8 cellular contexts compared by ENCODE assay signal in the genomic region with DNA sequence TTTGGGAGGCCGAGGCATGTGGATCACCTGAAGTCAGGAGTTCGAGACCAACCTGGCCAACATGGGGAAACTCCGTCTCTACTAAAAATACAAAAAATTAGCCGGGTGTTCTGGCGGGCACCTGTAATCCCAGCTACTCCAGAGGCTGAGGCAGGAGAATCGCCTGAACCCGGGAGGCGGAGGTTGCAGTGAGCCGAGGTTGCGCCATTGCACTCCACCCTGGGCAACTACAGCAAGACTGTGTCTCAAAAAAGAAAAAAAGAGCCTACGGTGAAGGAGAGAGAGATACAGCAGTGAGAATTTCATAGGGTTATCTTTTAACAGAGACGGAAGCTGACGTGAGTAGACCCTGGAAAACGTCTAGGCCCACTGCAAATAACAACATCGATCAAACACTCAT. TPM values are rescaled to one million over a fixed set of nuclear protein-coding genes. Genes with fewer than 3 reads are reported as not detected.
A peak's percentile ranks its signal among the peaks of the same experiment; 100 is the strongest.
DNase-seq lines count a peak whose midpoint lies in the region; ATAC-seq and TF ChIP-seq lines count a peak whose summit lies in the region.
"Not testable (repeated sequence)": the region's sequence is repeated elsewhere in the genome, so short reads cannot be mapped to it uniquely, and the experiment has no call there.

No MANE protein-coding gene starts in this region.

- not testable (repeated sequence) for TF ChIP-seq POLR2A in suprapubic skin (IDR thresholded peaks at IDR 0.05)

- H3K36me3 Mint-ChIP-seq in CD4-positive, CD25-positive, alpha-beta regulatory T cell, result peaks cover 18% of the 10 kb centered on the region
- peaks cover 18% of the 10 kb centered on the region for H3K36me3 Mint-ChIP-seq in activated T-cell treated with anti-CD3 and anti-CD28 coated beads, Interleukin-2, amount 50 U/mL, for 4 hours (ENCODE audit: insufficient read depth)
- peaks cover 30% of the 10 kb centered on the region for H3K36me3 Mint-ChIP-seq in natural killer cell treated with Interleukin-12 subunit alpha and Interleukin-12 subunit beta and Interleukin-15 and Interleukin-18, amount 100 ng/mL, for 72 hours

- WGBS in right cardiac atrium, result 85% methylated on average over 15 of the region's 15 CpGs
- 89% methylated on average over 15 of the region's 15 CpGs for WGBS in suprapubic skin

- CTCF ChIA-PET in Panc1 (lab: Charles Lee), result not testable (repeated sequence)

- in situ Hi-C loops in Panc1 (cut with HindIII; ENCODE audit: low pct_unique_long_range_greater_than_20kb, low sequenced_read_pairs), result not testable (repeated sequence)

- BruUV-seq in Panc1 (replicated peaks; lab: Mats Ljungman, UMichigan), result not testable (repeated sequence)

- H3K4me3 Mint-ChIP-seq in CD4-positive, CD25-positive, alpha-beta regulatory T cell, result peak overlapping the region; percentile 91 to 97 (median 96)
- H3K4me3 Mint-ChIP-seq in activated T-cell treated with anti-CD3 and anti-CD28 coated beads, Interleukin-2, amount 50 U/mL, for 4 hours, result peak overlapping the region; percentile 95
- peak overlapping the region; percentile 94 for H3K4me3 Mint-ChIP-seq in natural killer cell treated with Interleukin-12 subunit alpha and Interleukin-12 subunit beta and Interleukin-15 and Interleukin-18, amount 100 ng/mL, for 72 hours

- not testable (repeated sequence) for H3K27ac ChIP-seq in CD4-positive, CD25-positive, alpha-beta regulatory T cell (ENCODE audit: insufficient read depth, low read length, poor library complexity, severe bottlenecking); dorsolateral prefrontal cortex; right cardiac atrium (ENCODE audit: low read length); suprapubic skin
- H3K27ac ChIP-seq in Panc1 (ENCODE audit: low read length), result peak overlapping the region; percentile 82

- intact Hi-C loops in Panc1 (cut with micrococcal nuclease; ENCODE audit: unreplicated experiment); right cardiac atrium (cut with DNase I): not testable (repeated sequence)
- intact Hi-C loops in dorsolateral prefrontal cortex (cut with DNase I), result loop anchor here in 1 of 2 donors (5.0 kb wide), 1 partner anchor 56 kb away; a partner anchor contains a TSS

- not testable (repeated sequence) for TF ChIP-seq EP300 in suprapubic skin (IDR thresholded peaks at IDR 0.05)

- not testable (repeated sequence) for H3K36me3 ChIP-seq in CD4-positive, CD25-positive, alpha-beta regulatory T cell (ENCODE audit: control insufficient read depth, insufficient read depth, low read length); Panc1 (ENCODE audit: control insufficient read depth, insufficient read depth, low read length); suprapubic skin

- POLR2A ChIA-PET in Panc1 (lab: Charles Lee), result not testable (repeated sequence)

- ATAC-seq in CD4-positive, CD25-positive, alpha-beta regulatory T cell (ENCODE audit: low read depth in 2 of 2); Panc1; activated T-cell treated with anti-CD3 and anti-CD28 coated beads, Interleukin-2, amount 50 U/mL, for 4 hours; right cardiac atrium; natural killer cell treated with Interleukin-12 subunit alpha and Interleukin-12 subunit beta and Interleukin-15 and Interleukin-18, amount 100 ng/mL, for 72 hours: not testable (repeated sequence)

- peaks cover 41% of the 10 kb centered on the region for H3K4me1 ChIP-seq in CD4-positive, CD25-positive, alpha-beta regulatory T cell (ENCODE audit: control insufficient read depth, insufficient read depth, low read length, poor library complexity, severe bottlenecking)
- not testable (repeated sequence) for H3K4me1 ChIP-seq in Panc1 (ENCODE audit: control insufficient read depth, insufficient read depth, low read length); right cardiac atrium (ENCODE audit: control insufficient read depth, insufficient read depth, low read length)
- H3K4me1 ChIP-seq in suprapubic skin, result peaks cover 32% of the 10 kb centered on the region

- not testable (repeated sequence) for DNase-seq in CD4-positive, CD25-positive, alpha-beta regulatory T cell; Panc1 (ENCODE audit: low read depth, low spot score); activated T-cell treated with anti-CD3 and anti-CD28 coated beads, Interleukin-2, amount 50 U/mL, for 4 hours; dorsolateral prefrontal cortex; natural killer cell treated with Interleukin-12 subunit alpha and Interleukin-12 subunit beta and Interleukin-15 and Interleukin-18, amount 100 ng/mL, for 72 hours (ENCODE audit: low spot score); suprapubic skin (ENCODE audit: low spot score in 2 of 2)
- DNase-seq in HT1080 (ENCODE audit: low read depth), result peak; percentile 3
- peak in 2 of 3 donors; percentile 11 to 14 for DNase-seq in right cardiac atrium

- peaks cover 41 to 71% (median 56%) of the 10 kb centered on the region in 4 donors for H3K4me1 Mint-ChIP-seq in CD4-positive, CD25-positive, alpha-beta regulatory T cell
- H3K4me1 Mint-ChIP-seq in activated T-cell treated with anti-CD3 and anti-CD28 coated beads, Interleukin-2, amount 50 U/mL, for 4 hours (ENCODE audit: low read depth), result peaks cover 45% of the 10 kb centered on the region
- H3K4me1 Mint-ChIP-seq in natural killer cell treated with Interleukin-12 subunit alpha and Interleukin-12 subunit beta and Interleukin-15 and Interleukin-18, amount 100 ng/mL, for 72 hours (ENCODE audit: low read depth in 2 of 2), result peaks cover 34 to 64% of the 10 kb centered on the region in 2 donors

- not testable (repeated sequence) for H3K9me3 Mint-ChIP-seq in CD4-positive, CD25-positive, alpha-beta regulatory T cell; activated T-cell treated with anti-CD3 and anti-CD28 coated beads, Interleukin-2, amount 50 U/mL, for 4 hours; natural killer cell treated with Interleukin-12 subunit alpha and Interleukin-12 subunit beta and Interleukin-15 and Interleukin-18, amount 100 ng/mL, for 72 hours

- not testable (repeated sequence) for H3K9me3 ChIP-seq in CD4-positive, CD25-positive, alpha-beta regulatory T cell (ENCODE audit: control insufficient read depth in 2 of 2, low read length in 2 of 2); Panc1 (ENCODE audit: control insufficient read depth, insufficient read depth, low read depth, low read length); right cardiac atrium (ENCODE audit: control insufficient read depth, low read length); suprapubic skin

- H3K27me3 Mint-ChIP-seq in CD4-positive, CD25-positive, alpha-beta regulatory T cell; activated T-cell treated with anti-CD3 and anti-CD28 coated beads, Interleukin-2, amount 50 U/mL, for 4 hours (ENCODE audit: low read depth); natural killer cell treated with Interleukin-12 subunit alpha and Interleukin-12 subunit beta and Interleukin-15 and Interleukin-18, amount 100 ng/mL, for 72 hours: not testable (repeated sequence)

- TF ChIP-seq CTCF in Panc1 (IDR thresholded peaks at IDR 0.05); dorsolateral prefrontal cortex (IDR thresholded peaks at IDR 0.05 in 54 of 56, conservative IDR thresholded peaks at IDR 0.05 in 2 of 56; ENCODE audit: low read depth in 1 of 56, partially characterized antibody in 56 of 56); suprapubic skin (IDR thresholded peaks at IDR 0.05): not testable (repeated sequence)

- not testable (repeated sequence) for H3K27me3 ChIP-seq in CD4-positive, CD25-positive, alpha-beta regulatory T cell (ENCODE audit: control insufficient read depth, insufficient read depth, low read length); Panc1 (ENCODE audit: control insufficient read depth, insufficient read depth, low read length); dorsolateral prefrontal cortex; right cardiac atrium (ENCODE audit: control insufficient read depth, insufficient read depth); suprapubic skin

- peak overlapping the region; percentile 56 to 92 (median 90) for H3K27ac Mint-ChIP-seq in CD4-positive, CD25-positive, alpha-beta regulatory T cell
- peak overlapping the region in 1 of 2 donors; percentile 86 for H3K27ac Mint-ChIP-seq in natural killer cell treated with Interleukin-12 subunit alpha and Interleukin-12 subunit beta and Interleukin-15 and Interleukin-18, amount 100 ng/mL, for 72 hours

- H3K4me3 ChIP-seq in CD4-positive, CD25-positive, alpha-beta regulatory T cell (ENCODE audit: low read depth, low read length), result peak overlapping the region; percentile 93
- H3K4me3 ChIP-seq in Panc1 (ENCODE audit: low read depth in 2 of 2, low read length in 2 of 2) (peak overlapping the region; percentile 84 to 92), dorsolateral prefrontal cortex (peak overlapping the region in 47 of 59 donors; percentile 68 to 100 (median 95)), right cardiac atrium (ENCODE audit: low read length) (peak overlapping the region; percentile 79), suprapubic skin (peak overlapping the region; percentile 75)

RNA-seq across cellular contexts. Expression of a gene that starts 1.2 kb away (rescaled TPM):
- total RNA-seq in CD4-positive, CD25-positive, alpha-beta regulatory T cell, result 8.8 TPM
- polyA plus RNA-seq in CD4-positive, CD25-positive, alpha-beta regulatory T cell, result 1 to 10 TPM; 6.1 to 8.0 (median 7.2) TPM
- total RNA-seq in HT1080 (2014; rRNA removed; shearing (Covaris generic)), result 39.7 and 47.0 TPM in 2 replicates
- 96.5 and 116 TPM in 2 replicates for polyA plus RNA-seq in HT1080 (2015; cell fraction: cytosol; rRNA removed)
- 23.6 and 24.3 TPM in 2 replicates for polyA plus RNA-seq in HT1080 (2015; cell fraction: nucleus; rRNA removed)
- total RNA-seq in Panc1 (2021; ENCODE audit: unreplicated experiment) (9.8 TPM), dorsolateral prefrontal cortex (10 to 100 TPM in 115 of 120 experiments, 1 to 10 TPM in 5; 6.7 to 29.0 (median 16.5) TPM), right cardiac atrium (1 to 10 TPM; 6.6 to 8.2 (median 7.4) TPM), suprapubic skin (1 to 10 TPM; 5.3 to 7.6 (median 5.4) TPM)
- 3.6 TPM for polyA plus RNA-seq in Panc1 (2012; ENCODE audit: insufficient read length)
- total RNA-seq in activated T-cell treated with anti-CD3 and anti-CD28 coated beads, Interleukin-2, amount 50 U/mL, for 4 hours, result 10 to 100 TPM; 21.9 to 25.4 (median 24.8) TPM
- polyA plus RNA-seq in right cardiac atrium, result 7.5 TPM
- total RNA-seq in natural killer cell treated with Interleukin-12 subunit alpha and Interleukin-12 subunit beta and Interleukin-15 and Interleukin-18, amount 100 ng/mL, for 72 hours, result 10 to 100 TPM; 17.9 to 24.8 TPM

RNA-seq across cellular contexts. Expression of a gene that starts 1.5 kb away (rescaled TPM):
- 7.0 TPM for total RNA-seq in CD4-positive, CD25-positive, alpha-beta regulatory T cell
- 10 to 100 TPM in 3 of 4 donors, 1 to 10 TPM in 1; 9.2 to 13.1 (median 11.4) TPM for polyA plus RNA-seq in CD4-positive, CD25-positive, alpha-beta regulatory T cell
- total RNA-seq in HT1080 (2014; rRNA removed; shearing (Covaris generic)), result 16.2 and 17.4 TPM in 2 replicates
- 10.9 and 15.6 TPM in 2 replicates for polyA plus RNA-seq in HT1080 (2015; cell fraction: cytosol; rRNA removed)
- polyA plus RNA-seq in HT1080 (2015; cell fraction: nucleus; rRNA removed), result 21.3 and 29.4 TPM in 2 replicates
- 8.0 TPM for total RNA-seq in Panc1 (2021; ENCODE audit: unreplicated experiment)
- 2.5 TPM for polyA plus RNA-seq in Panc1 (2012; ENCODE audit: insufficient read length)
- 10 to 100 TPM in 1 of 3 donors, 1 to 10 TPM in 2; 7.6 to 11.1 (median 8.1) TPM for total RNA-seq in activated T-cell treated with anti-CD3 and anti-CD28 coated beads, Interleukin-2, amount 50 U/mL, for 4 hours
- total RNA-seq in dorsolateral prefrontal cortex, result 1 to 10 TPM in 109 of 120 experiments, under 1 TPM in 11; 0.38 to 4.4 (median 1.7) TPM
- total RNA-seq in right cardiac atrium, result 1 to 10 TPM in 2 of 4 donors, under 1 TPM in 2; 0.54 to 1.4 (median 1.0) TPM
- polyA plus RNA-seq in right cardiac atrium, result 0.70 TPM
- total RNA-seq in natural killer cell treated with Interleukin-12 subunit alpha and Interleukin-12 subunit beta and Interleukin-15 and Interleukin-18, amount 100 ng/mL, for 72 hours, result 10 to 100 TPM; 15.3 to 15.7 TPM
- 1 to 10 TPM; 2.7 to 8.3 (median 4.9) TPM for total RNA-seq in suprapubic skin

RNA-seq across cellular contexts. Expression of a gene that starts 55.5 kb away (rescaled TPM):
- total RNA-seq in CD4-positive, CD25-positive, alpha-beta regulatory T cell, result 46.7 TPM
- polyA plus RNA-seq in CD4-positive, CD25-positive, alpha-beta regulatory T cell, result 10 to 100 TPM; 15.1 to 19.3 (median 18.3) TPM
- total RNA-seq in HT1080 (2014; rRNA removed; shearing (Covaris generic)), result 57.4 and 65.7 TPM in 2 replicates
- polyA plus RNA-seq in HT1080 (2015; cell fraction: cytosol; rRNA removed), result 30.3 and 39.9 TPM in 2 replicates
- polyA plus RNA-seq in HT1080 (2015; cell fraction: nucleus; rRNA removed), result 94.7 and 97.2 TPM in 2 replicates
- total RNA-seq in Panc1 (2021; ENCODE audit: unreplicated experiment) (21.8 TPM), dorsolateral prefrontal cortex (10 to 100 TPM; 17.1 to 33.3 (median 24.6) TPM), right cardiac atrium (10 to 100 TPM; 15.2 to 16.7 (median 15.6) TPM), suprapubic skin (10 to 100 TPM; 18.8 to 28.4 (median 22.7) TPM)
- 20.0 TPM for polyA plus RNA-seq in Panc1 (2012; ENCODE audit: insufficient read length)
- total RNA-seq in activated T-cell treated with anti-CD3 and anti-CD28 coated beads, Interleukin-2, amount 50 U/mL, for 4 hours, result 10 to 100 TPM; 86.1 to 88.6 (median 87.9) TPM
- polyA plus RNA-seq in right cardiac atrium, result 5.3 TPM
- total RNA-seq in natural killer cell treated with Interleukin-12 subunit alpha and Interleukin-12 subunit beta and Interleukin-15 and Interleukin-18, amount 100 ng/mL, for 72 hours, result 10 to 100 TPM; 41.6 to 47.6 TPM

RNA-seq across cellular contexts. Expression of a gene that starts 55.7 kb away (rescaled TPM):
- total RNA-seq in CD4-positive, CD25-positive, alpha-beta regulatory T cell, result 34.1 TPM
- 10 to 100 TPM; 13.6 to 21.4 (median 18.5) TPM for polyA plus RNA-seq in CD4-positive, CD25-positive, alpha-beta regulatory T cell
- total RNA-seq in HT1080 (2014; rRNA removed; shearing (Covaris generic)), result 21.7 and 31.5 TPM in 2 replicates
- 17.3 and 23.8 TPM in 2 replicates for polyA plus RNA-seq in HT1080 (2015; cell fraction: cytosol; rRNA removed)
- polyA plus RNA-seq in HT1080 (2015; cell fraction: nucleus; rRNA removed), result 26.7 and 27.9 TPM in 2 replicates
- total RNA-seq in Panc1 (2021; ENCODE audit: unreplicated experiment) (11.7 TPM), dorsolateral prefrontal cortex (10 to 100 TPM; 11.8 to 33.0 (median 22.4) TPM), right cardiac atrium (10 to 100 TPM; 11.2 to 17.7 (median 13.2) TPM), suprapubic skin (10 to 100 TPM in 3 of 4 donors, 1 to 10 TPM in 1; 9.9 to 18.9 (median 11.7) TPM)
- polyA plus RNA-seq in Panc1 (2012; ENCODE audit: insufficient read length), result 4.9 TPM
- total RNA-seq in activated T-cell treated with anti-CD3 and anti-CD28 coated beads, Interleukin-2, amount 50 U/mL, for 4 hours, result 10 to 100 TPM; 21.6 to 22.0 (median 21.7) TPM
- polyA plus RNA-seq in right cardiac atrium, result 10.5 TPM
- total RNA-seq in natural killer cell treated with Interleukin-12 subunit alpha and Interleukin-12 subunit beta and Interleukin-15 and Interleukin-18, amount 100 ng/mL, for 72 hours, result 10 to 100 TPM; 15.2 to 46.3 TPM
